ENCODE assay signal across 16 cellular contexts in the genomic region with DNA sequence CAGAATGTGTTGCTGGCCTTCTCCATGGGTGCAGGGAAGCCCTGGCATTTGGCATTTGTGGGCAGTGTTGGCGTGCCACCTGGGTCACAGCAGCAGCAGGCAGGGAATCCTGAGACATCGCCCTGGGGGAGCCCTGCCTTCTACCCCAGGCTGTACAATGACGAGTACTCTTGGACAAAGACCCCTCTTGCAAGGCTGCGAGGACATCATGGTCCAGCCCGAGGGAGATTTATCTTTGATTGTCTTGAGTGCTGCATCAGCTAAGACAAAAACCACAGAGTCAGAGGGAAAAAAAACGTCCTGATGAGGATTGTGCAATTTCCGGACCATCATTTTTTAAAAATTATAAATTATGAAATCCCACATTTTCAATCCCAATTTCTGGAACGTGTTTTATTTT. TPM values are rescaled to one million over a fixed set of nuclear protein-coding genes. Genes with fewer than 3 reads are reported as not detected.
A peak's percentile ranks its signal among the peaks of the same experiment; 100 is the strongest.
DNase-seq lines count a peak whose midpoint lies in the region; ATAC-seq lines count a peak whose summit lies in the region.
"Had no signal": no experiment of that assay in that cellular context is flagged by ENCODE, and none has a peak within 500 bp of the region (broad histone marks: within the 10 kb centered on the region; RNA-seq: fewer than 3 reads in every experiment).

No MANE protein-coding gene starts in this region.

- no peak overlapping the region for H2BK120ac ChIP-seq in mesenchymal stem cell (ENCODE audit: low read depth, low read length)

- no peak overlapping the region for H2BK5ac ChIP-seq in mesenchymal stem cell (ENCODE audit: low read depth, low read length, poor library complexity, severe bottlenecking)

- no peak overlapping the region for H3K14ac ChIP-seq in mesenchymal stem cell (ENCODE audit: low read length in 2 of 2)

- H3K9me3 ChIP-seq in esophagus (ENCODE audit: control insufficient read depth in 2 of 2, insufficient read depth in 1 of 2, low read depth in 1 of 2, low read length in 1 of 2) (no peaks in the 10 kb centered on the region), mesenchymal stem cell (ENCODE audit: control insufficient read depth, low read length) (no peaks in the 10 kb centered on the region), subcutaneous abdominal adipose tissue (ENCODE audit: control insufficient read depth in 5 of 5, low read length in 5 of 5) (no peaks in the 10 kb centered on the region)
- H3K9me3 ChIP-seq: BLaER1 had no signal

- H4K8ac ChIP-seq in mesenchymal stem cell (ENCODE audit: low read length): peak overlapping the region; percentile 27

- H3K27ac ChIP-seq in esophagus (ENCODE audit: low read depth in 2 of 2, low read length in 1 of 2) (peak overlapping the region; percentile 53 to 67), mesenchymal stem cell (ENCODE audit: low read length, poor library complexity, severe bottlenecking) (no peak overlapping the region), subcutaneous abdominal adipose tissue (ENCODE audit: low read depth, low read length) (peak overlapping the region; percentile 2)
- H3K27ac ChIP-seq: BLaER1 had no signal

- H3K9ac ChIP-seq in mesenchymal stem cell (ENCODE audit: low read length) (no peak overlapping the region), subcutaneous abdominal adipose tissue (ENCODE audit: low read length in 5 of 5) (no peak overlapping the region)
- H3K9ac ChIP-seq: BLaER1 had no signal

- no peak overlapping the region for H2AFZ ChIP-seq in mesenchymal stem cell (ENCODE audit: low read depth, low read length)

- no peak overlapping the region for H3K4me3 ChIP-seq in esophagus (ENCODE audit: low read depth in 1 of 2, low read length in 2 of 2)
- H3K4me3 ChIP-seq in mesenchymal stem cell (ENCODE audit: insufficient read depth in 1 of 2, low read depth in 1 of 2, low read length in 2 of 2): no peak overlapping the region
- H3K4me3 ChIP-seq in subcutaneous abdominal adipose tissue (ENCODE audit: low read depth in 1 of 5, low read length in 5 of 5): no peak overlapping the region
- H3K4me3 ChIP-seq: BLaER1 had no signal

- WGBS in esophagus, 2 donors: 65 to 70% methylated on average over 8 of the region's 8 CpGs
- WGBS in mesenchymal stem cell: 87% methylated on average over 8 of the region's 8 CpGs

- H2BK12ac ChIP-seq in mesenchymal stem cell (ENCODE audit: low read length in 2 of 2): no peak overlapping the region

- ATAC-seq in HG02870 (IDR thresholded peaks at IDR 0.05; ENCODE audit: unreplicated experiment) (no peak), GM18909 (IDR thresholded peaks at IDR 0.05; ENCODE audit: poor library complexity, unreplicated experiment) (no peak)

- H2BK15ac ChIP-seq in mesenchymal stem cell (ENCODE audit: low read depth, poor library complexity, severe bottlenecking): no peak overlapping the region

- H3K18ac ChIP-seq in mesenchymal stem cell (ENCODE audit: low read depth in 1 of 2, low read length in 2 of 2): peak overlapping the region in 1 of 2 experiments; percentile 91

- H3K4me1 ChIP-seq in esophagus (ENCODE audit: control insufficient read depth in 2 of 2, insufficient read depth in 2 of 2, low read length in 1 of 2): peaks cover 5 to 18% of the 10 kb centered on the region in 2 donors
- peaks cover 15% of the 10 kb centered on the region for H3K4me1 ChIP-seq in mesenchymal stem cell (ENCODE audit: control insufficient read depth, insufficient read depth, low read depth, low read length)
- peaks cover 5 to 36% (median 26%) of the 10 kb centered on the region in 5 donors for H3K4me1 ChIP-seq in subcutaneous abdominal adipose tissue (ENCODE audit: control insufficient read depth in 5 of 5, insufficient read depth in 5 of 5, low read length in 5 of 5)

- H3K27me3 ChIP-seq in esophagus (ENCODE audit: control insufficient read depth in 1 of 2, insufficient read depth in 2 of 2, low read length in 2 of 2) (no peaks in the 10 kb centered on the region), mesenchymal stem cell (ENCODE audit: control insufficient read depth in 1 of 2, insufficient read depth in 1 of 2, low read length in 2 of 2) (peaks cover 0 to 3% of the 10 kb centered on the region in 2 experiments), subcutaneous abdominal adipose tissue (ENCODE audit: control insufficient read depth in 5 of 5, insufficient read depth in 4 of 5, low read length in 5 of 5) (peaks cover 14 to 48% (median 17%) of the 10 kb centered on the region in 5 donors)

- H3K23ac ChIP-seq in mesenchymal stem cell (ENCODE audit: low read length in 2 of 2): no peak overlapping the region

- H2AK5ac ChIP-seq in mesenchymal stem cell (ENCODE audit: low read length, severe bottlenecking): no peak overlapping the region

- H3K4me2 ChIP-seq in mesenchymal stem cell (ENCODE audit: low read length, poor library complexity, severe bottlenecking): no peak overlapping the region

- H3K36me3 ChIP-seq in esophagus (ENCODE audit: control insufficient read depth in 2 of 2, insufficient read depth in 2 of 2, low read length in 1 of 2): no peaks in the 10 kb centered on the region
- no peaks in the 10 kb centered on the region for H3K36me3 ChIP-seq in mesenchymal stem cell (ENCODE audit: control insufficient read depth in 1 of 2, insufficient read depth in 2 of 2, low read depth in 1 of 2, low read length in 2 of 2)
- no peaks in the 10 kb centered on the region for H3K36me3 ChIP-seq in subcutaneous abdominal adipose tissue (ENCODE audit: control insufficient read depth in 5 of 5, insufficient read depth in 5 of 5, low read length in 5 of 5)
- H3K36me3 ChIP-seq: BLaER1 had no signal

- DNase-seq in GM03348 (ENCODE audit: low spot score) (peak; percentile 73), mesenchymal stem cell (no peak), NCI-H187 treated with DMSO at 0.1 percent for 48 hours (lab: John Stamatoyannopoulos, UW) (no peak), GF-D8 (lab: John Stamatoyannopoulos, UW) (no peak)
- DNase-seq: activated CD4-positive, CD25-positive, alpha-beta regulatory T cell treated with anti-CD3 and anti-CD28 coated beads, Interleukin-2, amount 50 U/mL, for 72 hours; activated CD8-positive, alpha-beta memory T cell treated with anti-CD3 and anti-CD28 coated beads, Interleukin-2, amount 50 U/mL, for 48 hours; DND-41; NCI-H1694; NCI-H524 treated with DMSO at 0.1 percent for 48 hours; T-helper 1 cell had no signal

- H3K4ac ChIP-seq in mesenchymal stem cell (ENCODE audit: low read depth in 1 of 2, low read length in 2 of 2): no peak overlapping the region

- H3K79me1 ChIP-seq in mesenchymal stem cell (replicated peaks; ENCODE audit: low read length, poor library complexity, severe bottlenecking): no peaks in the 10 kb centered on the region

- H4K91ac ChIP-seq in mesenchymal stem cell (ENCODE audit: low read length): no peak overlapping the region

RNA-seq across cellular contexts. Expression of gene CRISPLD2, which starts 3.7 kb away (rescaled TPM):
- polyA plus RNA-seq in esophagus: 1 to 10 TPM; 3.7 to 8.8 TPM
- polyA plus RNA-seq in mesenchymal stem cell (2013, experiment 1 of 2): 92.2 TPM
- 91.8 TPM for polyA plus RNA-seq in mesenchymal stem cell (2013, experiment 2 of 2)
- polyA plus RNA-seq: IgD-negative memory B cell had no signal
